Comparison of ENCODE assay signal across 16 cellular contexts in the genomic region with DNA sequence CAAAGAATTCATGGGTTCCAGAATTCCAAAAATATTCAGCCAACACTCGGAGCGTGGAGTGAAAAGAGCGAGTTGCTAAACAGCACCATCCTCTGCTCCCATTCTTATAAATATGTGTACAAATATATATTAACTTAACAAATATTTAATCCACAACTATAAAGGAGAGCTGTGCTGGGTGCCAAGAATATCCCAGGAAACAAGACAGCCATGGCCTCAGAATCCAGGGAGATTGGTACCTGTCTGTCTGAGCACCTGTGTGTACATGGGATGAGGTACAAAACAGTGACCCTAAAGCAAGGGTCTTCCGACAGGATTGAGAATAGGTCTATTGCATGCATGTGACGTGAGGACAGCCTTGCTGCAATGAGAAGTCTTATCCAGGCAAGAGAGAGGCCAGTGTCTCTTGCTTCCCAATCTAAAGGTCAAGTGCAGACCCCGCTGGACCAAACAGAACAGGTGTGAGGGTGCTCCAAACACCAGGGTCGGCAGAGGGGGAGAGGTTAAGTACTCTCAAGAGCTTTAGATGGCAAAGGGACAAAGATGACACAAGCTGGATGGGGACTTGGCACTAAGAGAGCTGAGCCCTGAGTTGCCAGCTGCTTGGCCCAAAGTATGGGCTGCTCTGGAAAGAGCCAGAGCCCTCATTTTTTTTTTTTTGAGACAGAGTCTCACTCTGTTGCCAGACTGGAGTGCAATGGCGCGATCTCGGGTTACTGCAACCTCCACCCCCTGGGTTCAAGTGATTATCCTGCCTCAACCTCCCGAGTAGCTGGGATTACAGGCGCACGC.
"Had no signal": no experiment of that assay in that cellular context is flagged by ENCODE, and none has a peak within 500 bp of the region (broad histone marks: within the 10 kb centered on the region; RNA-seq: fewer than 3 reads in every experiment).

No MANE protein-coding gene starts in this region.

- H3K9me3 Mint-ChIP-seq: activated naive CD4-positive, alpha-beta T cell treated with anti-CD3 and anti-CD28 coated beads, Interleukin-2, amount 50 U/mL, for 24 hours; natural killer cell had no signal

- H3K4me1 ChIP-seq: transverse colon, vagina had no signal

- H3K4me1 Mint-ChIP-seq: activated naive CD4-positive, alpha-beta T cell treated with anti-CD3 and anti-CD28 coated beads, Interleukin-2, amount 50 U/mL, for 24 hours; natural killer cell had no signal

- H3K4me3 ChIP-seq: ovary, transverse colon, vagina had no signal

- H3K27ac ChIP-seq: epithelial cell of prostate, ovary, transverse colon, vagina had no signal

- H3K27me3 Mint-ChIP-seq: activated naive CD4-positive, alpha-beta T cell treated with anti-CD3 and anti-CD28 coated beads, Interleukin-2, amount 50 U/mL, for 24 hours had no signal

- H3K36me3 ChIP-seq: ovary, transverse colon, vagina had no signal

- H3K4me3 Mint-ChIP-seq: activated naive CD4-positive, alpha-beta T cell treated with anti-CD3 and anti-CD28 coated beads, Interleukin-2, amount 50 U/mL, for 24 hours; natural killer cell had no signal

- ATAC-seq: natural killer cell had no signal

- DNase-seq: activated CD4-positive, alpha-beta T cell treated with anti-CD3 and anti-CD28 coated beads, Interleukin-2, amount 50 U/mL, for 4 hours; activated gamma-delta T cell; foreskin fibroblast; glutamatergic neuron; natural killer cell; ovary; retina; stimulated activated CD4-positive, alpha-beta T cell treated with anti-CD3 and anti-CD28 coated beads, Interleukin-12 subunit alpha, Interleukin-12 subunit beta, amount 100 ng/mL, for 4 hours; stimulated activated CD4-positive, alpha-beta T cell treated with anti-CD3 and anti-CD28 coated beads, Interleukin-1b, Interleukin-23, amount 100 ng/mL, for 48 hours; stimulated activated naive CD4-positive, alpha-beta T cell treated with Interleukin-2 at 50 U/mL for 16 hours; SW 1271; T-helper 2 cell; transverse colon had no signal

- H3K27me3 ChIP-seq: ovary, transverse colon, vagina had no signal

- H3K9me3 ChIP-seq: ovary, transverse colon, vagina had no signal

- H3K36me3 Mint-ChIP-seq: activated naive CD4-positive, alpha-beta T cell treated with anti-CD3 and anti-CD28 coated beads, Interleukin-2, amount 50 U/mL, for 24 hours; natural killer cell had no signal

- H3K27ac Mint-ChIP-seq: activated naive CD4-positive, alpha-beta T cell treated with anti-CD3 and anti-CD28 coated beads, Interleukin-2, amount 50 U/mL, for 24 hours; natural killer cell had no signal
